ENCODE assay signal across 10 cellular contexts in genomic region chr3:176650478-176650877, GRCh38.
A peak's percentile ranks its signal among the peaks of the same experiment; 100 is the strongest.
DNase-seq lines count a peak whose midpoint lies in the region; ATAC-seq and TF ChIP-seq lines count a peak whose summit lies in the region.
"Had no signal": no experiment of that assay in that cellular context is flagged by ENCODE, and none has a peak within 500 bp of the region (broad histone marks: within the 10 kb centered on the region; RNA-seq: fewer than 3 reads in every experiment).

No MANE protein-coding gene starts in this region.

- WGBS in gastroesophageal sphincter (ENCODE audit: low coverage in 1 of 2), 2 donors: 59 to 100% methylated on average over 2 of the region's 2 CpGs

- TF ChIP-seq CTCF in Panc1 (IDR thresholded peaks at IDR 0.05): peak; percentile 20; the same call in 1 of the 2 replicates
- TF ChIP-seq CTCF in foreskin keratinocyte (conservative IDR thresholded peaks at IDR 0.05): no peak
- no peak for TF ChIP-seq CTCF in gastroesophageal sphincter (IDR thresholded peaks at IDR 0.05)

- no peak for TF ChIP-seq POLR2A in gastroesophageal sphincter (IDR thresholded peaks at IDR 0.05)

- H3K36me3 Mint-ChIP-seq in activated naive CD4-positive, alpha-beta T cell treated with anti-CD3 and anti-CD28 coated beads, Interleukin-2, amount 50 U/mL, for 72 hours: no peaks in the 10 kb centered on the region

- no peak for TF ChIP-seq EP300 in gastroesophageal sphincter (IDR thresholded peaks at IDR 0.05)

- intact Hi-C loops in Panc1 (cut with micrococcal nuclease; ENCODE audit: unreplicated experiment): no loop called here

- no peak overlapping the region for H3K27ac Mint-ChIP-seq in activated naive CD4-positive, alpha-beta T cell treated with anti-CD3 and anti-CD28 coated beads, Interleukin-2, amount 50 U/mL, for 72 hours

- no peak overlapping the region for H3K27ac ChIP-seq in Panc1 (ENCODE audit: low read length)
- H3K27ac ChIP-seq in foreskin keratinocyte: no peak overlapping the region
- no peak overlapping the region for H3K27ac ChIP-seq in gastroesophageal sphincter
- H3K27ac ChIP-seq: thyroid gland had no signal

- no peaks in the 10 kb centered on the region for H3K9me3 Mint-ChIP-seq in activated naive CD4-positive, alpha-beta T cell treated with anti-CD3 and anti-CD28 coated beads, Interleukin-2, amount 50 U/mL, for 72 hours

- no peaks in the 10 kb centered on the region for H3K9me3 ChIP-seq in Panc1 (ENCODE audit: control insufficient read depth, insufficient read depth, low read depth, low read length)
- H3K9me3 ChIP-seq in gastroesophageal sphincter: no peaks in the 10 kb centered on the region
- H3K9me3 ChIP-seq: thyroid gland had no signal

- H3K4me1 ChIP-seq in Panc1 (ENCODE audit: control insufficient read depth, insufficient read depth, low read length) (no peaks in the 10 kb centered on the region), foreskin keratinocyte (no peaks in the 10 kb centered on the region), gastroesophageal sphincter (no peaks in the 10 kb centered on the region)
- H3K4me1 ChIP-seq: thyroid gland had no signal

- no peak overlapping the region for H3K4me3 ChIP-seq in Panc1 (ENCODE audit: low read depth in 2 of 2, low read length in 2 of 2)
- no peak overlapping the region for H3K4me3 ChIP-seq in gastroesophageal sphincter
- H3K4me3 ChIP-seq: thyroid gland had no signal

- ATAC-seq in Panc1 (no peak), foreskin keratinocyte (peak; percentile 65), HG03469 (IDR thresholded peaks at IDR 0.05; ENCODE audit: unreplicated experiment) (no peak), gastroesophageal sphincter (no peak), GM21528 (IDR thresholded peaks at IDR 0.05; ENCODE audit: low FRiP score, unreplicated experiment) (no peak)
- no peak for ATAC-seq in activated naive CD4-positive, alpha-beta T cell treated with anti-CD3 and anti-CD28 coated beads, Interleukin-2, amount 50 U/mL, for 72 hours

- CTCF ChIA-PET in Panc1 (lab: Charles Lee): no interaction called here

- H3K36me3 ChIP-seq in Panc1 (ENCODE audit: control insufficient read depth, insufficient read depth, low read length): no peaks in the 10 kb centered on the region
- no peaks in the 10 kb centered on the region for H3K36me3 ChIP-seq in gastroesophageal sphincter
- H3K36me3 ChIP-seq: thyroid gland had no signal

- in situ Hi-C loops in Caki2 (cut with HindIII; ENCODE audit: low pct_unique_long_range_greater_than_20kb, low sequenced_read_pairs): no loop called here
- in situ Hi-C loops in Panc1 (cut with HindIII; ENCODE audit: low pct_unique_long_range_greater_than_20kb, low sequenced_read_pairs): no loop called here

- BruUV-seq in Panc1 (replicated peaks; lab: Mats Ljungman, UMichigan): no TSS peak

- H3K27me3 ChIP-seq in Panc1 (ENCODE audit: control insufficient read depth, insufficient read depth, low read length) (no peaks in the 10 kb centered on the region), foreskin keratinocyte (no peaks in the 10 kb centered on the region), gastroesophageal sphincter (no peaks in the 10 kb centered on the region)
- H3K27me3 ChIP-seq: thyroid gland had no signal

- POLR2A ChIA-PET in Panc1 (lab: Charles Lee): no interaction called here

- peak; percentile 23 for DNase-seq in Caki2 (ENCODE audit: low read depth)
- peak; percentile 80 for DNase-seq in HCEC 1CT
- DNase-seq in Panc1 (ENCODE audit: low read depth, low spot score): no peak
- peak; percentile 29 to 56 for DNase-seq in foreskin keratinocyte
- no peak for DNase-seq in activated naive CD4-positive, alpha-beta T cell treated with anti-CD3 and anti-CD28 coated beads, Interleukin-2, amount 50 U/mL, for 72 hours (ENCODE audit: low spot score in 2 of 2)
- DNase-seq: stimulated activated CD4-positive, alpha-beta T cell treated with anti-CD3 and anti-CD28 coated beads, Interleukin-4, amount 100 ng/mL, for 1 hour; thyroid gland had no signal

Comparison
In these comparisons a context has a peak if more than half of its experiments do, and no peak if none do; other contexts are left out.
1. DNase-seq: peak in Caki2 (single experiment), HCEC 1CT (single experiment) and foreskin keratinocyte (2 of 2); none in Panc1 (single experiment) and activated naive CD4-positive, alpha-beta T cell treated with anti-CD3 and anti-CD28 coated beads, Interleukin-2, amount 50 U/mL, for 72 hours (0 of 2).